Comparison of ENCODE assay signal across 8 cellular contexts in genomic region chr7:5596046-5596895, GRCh38. TPM values are rescaled to one million over a fixed set of nuclear protein-coding genes. Genes with fewer than 3 reads are reported as not detected.
DNase-seq lines count a peak whose midpoint lies in the region; ATAC-seq, FAIRE-seq and TF ChIP-seq lines count a peak whose summit lies in the region.

No MANE protein-coding gene starts in this region.

- H3K27ac Mint-ChIP-seq in CD4-positive, alpha-beta memory T cell, result peak overlapping the region in 5 of 7 donors; percentile 20 to 63 (median 30)
- no peak overlapping the region for H3K27ac Mint-ChIP-seq in activated B cell treated with CpG ODN at 0.5 μM for 24 hours

- H3K27me3 ChIP-seq in CD4-positive, alpha-beta memory T cell (ENCODE audit: insufficient read depth, low read length), result peaks cover 15% of the 10 kb centered on the region

- CTCF ChIA-PET in CD4-positive, alpha-beta memory T cell (lab: Charles Lee; ENCODE audit: partially characterized antibody), result interaction anchor here (0.5 to 0.8 kb wide), 2 partner anchors 69 to 86 kb away, joined by 3 to 4 read pairs; no protein-coding TSS in a partner anchor
- CTCF ChIA-PET in activated B cell treated with CpG ODN at 0.5 μM for 24 hours (lab: Charles Lee), result interaction anchor here (1.7 kb wide), 1 partner anchor 69 kb away, joined by 5 read pairs; no protein-coding TSS in a partner anchor

- H3K36me3 Mint-ChIP-seq in CD4-positive, alpha-beta memory T cell, result no peaks in the 10 kb centered on the region
- no peaks in the 10 kb centered on the region for H3K36me3 Mint-ChIP-seq in activated B cell treated with CpG ODN at 0.5 μM for 24 hours (ENCODE audit: low read depth)

- H3K4me1 Mint-ChIP-seq in CD4-positive, alpha-beta memory T cell, result peaks cover 8 to 25% (median 16%) of the 10 kb centered on the region in 4 donors
- H3K4me1 Mint-ChIP-seq in activated B cell treated with CpG ODN at 0.5 μM for 24 hours, result peaks cover 31% of the 10 kb centered on the region

- no peaks in the 10 kb centered on the region for H3K36me3 ChIP-seq in CD4-positive, alpha-beta memory T cell (ENCODE audit: insufficient read depth, low read length)

- TF ChIP-seq CTCF in activated B cell treated with CpG ODN at 0.5 μM for 24 hours (IDR thresholded peaks at IDR 0.05), result no peak

- intact Hi-C loops in CD4-positive, alpha-beta memory T cell (cut with micrococcal nuclease), result no loop called here
- intact Hi-C loops in activated B cell treated with CpG ODN at 0.5 μM for 24 hours (cut with micrococcal nuclease), result no loop called here

- POLR2A ChIA-PET in CD4-positive, alpha-beta memory T cell (lab: Charles Lee; ENCODE audit: partially characterized antibody), result interaction anchor here (1.3 kb wide), 1 partner anchor 98 kb away, joined by 3 read pairs; no protein-coding TSS in a partner anchor
- POLR2A ChIA-PET in activated B cell treated with CpG ODN at 0.5 μM for 24 hours (lab: Charles Lee), result interaction anchor here (0.5 to 1.1 kb wide), 6 partner anchors 38 to 626 kb away, joined by 3 to 5 read pairs (median 3); no protein-coding TSS in a partner anchor

- no peaks in the 10 kb centered on the region for H3K9me3 ChIP-seq in CD4-positive, alpha-beta memory T cell (ENCODE audit: control insufficient read depth in 1 of 2, low read length in 2 of 2)

- no peak overlapping the region for H3K27ac ChIP-seq in CD4-positive, alpha-beta memory T cell (ENCODE audit: low read depth, low read length)
- peak overlapping the region; percentile 79 for H3K27ac ChIP-seq in caudate nucleus (ENCODE audit: low read depth, low read length)

- DNase-seq in CD4-positive, alpha-beta memory T cell, result peak in 3 of 5 donors; percentile 36 to 70 (median 43)
- DNase-seq in HTR-8/SVneo (ENCODE audit: insufficient read length, low spot score), result peak; percentile 98
- DNase-seq in activated B cell treated with CpG ODN at 0.5 μM for 24 hours, result no peak
- DNase-seq in caudate nucleus (lab: John Stamatoyannopoulos, UW), result peak in 39 of 61 donors; percentile 31 to 81 (median 60)
- peak; percentile 87 for DNase-seq in left kidney (ENCODE audit: low read depth, low spot score)
- peak; percentile 71 to 80 for DNase-seq in stimulated activated CD4-positive, alpha-beta T cell treated with anti-CD3 and anti-CD28 coated beads, Interleukin-4, amount 100 ng/mL, for 4 hours
- no peak for DNase-seq in medulla oblongata (ENCODE audit: extremely low spot score)

- H3K4me3 ChIP-seq in CD4-positive, alpha-beta memory T cell (ENCODE audit: low read length in 2 of 2), result peak overlapping the region in 1 of 2 donors; percentile 6

- H3K4me1 ChIP-seq in CD4-positive, alpha-beta memory T cell (ENCODE audit: insufficient read depth, low read length), result peaks cover 37% of the 10 kb centered on the region

- no peaks in the 10 kb centered on the region for H3K9me3 Mint-ChIP-seq in CD4-positive, alpha-beta memory T cell
- H3K9me3 Mint-ChIP-seq in activated B cell treated with CpG ODN at 0.5 μM for 24 hours, result no peaks in the 10 kb centered on the region

- peak overlapping the region; percentile 56 to 79 (median 72) for H3K4me3 Mint-ChIP-seq in CD4-positive, alpha-beta memory T cell
- peak overlapping the region; percentile 73 for H3K4me3 Mint-ChIP-seq in activated B cell treated with CpG ODN at 0.5 μM for 24 hours

- peaks cover 9 to 14% of the 10 kb centered on the region in 2 donors for H3K27me3 Mint-ChIP-seq in CD4-positive, alpha-beta memory T cell
- peaks cover 19% of the 10 kb centered on the region for H3K27me3 Mint-ChIP-seq in activated B cell treated with CpG ODN at 0.5 μM for 24 hours

- peak; percentile 96 for FAIRE-seq in HTR-8/SVneo (lab: Jason Lieb, UNC)

- peak; percentile 43 for ATAC-seq in activated B cell treated with CpG ODN at 0.5 μM for 24 hours (ENCODE audit: low read depth)
- no peak for ATAC-seq in HG03565 (IDR thresholded peaks at IDR 0.05; ENCODE audit: unreplicated experiment)

RNA-seq across cellular contexts. Expression of gene FSCN1, which starts 3.7 kb away (rescaled TPM):
- total RNA-seq in CD4-positive, alpha-beta memory T cell, result 1 to 10 TPM; 1.0 to 1.3 TPM
- polyA plus RNA-seq in CD4-positive, alpha-beta memory T cell, result under 1 TPM; 0.14 to 0.53 TPM
- total RNA-seq in activated B cell treated with CpG ODN at 0.5 μM for 24 hours, result 2.2 and 4.2 TPM in 2 replicates

Comparison
In these comparisons a context has a peak if more than half of its experiments do, and no peak if none do; other contexts are left out.
1. DNase-seq: peak in CD4-positive, alpha-beta memory T cell (3 of 5), HTR-8/SVneo (single experiment), caudate nucleus (39 of 61), left kidney (single experiment) and stimulated activated CD4-positive, alpha-beta T cell treated with anti-CD3 and anti-CD28 coated beads, Interleukin-4, amount 100 ng/mL, for 4 hours (2 of 2); none in activated B cell treated with CpG ODN at 0.5 μM for 24 hours (single experiment) and medulla oblongata (single experiment).